9 cellular contexts compared by ENCODE assay signal in the genomic region with DNA sequence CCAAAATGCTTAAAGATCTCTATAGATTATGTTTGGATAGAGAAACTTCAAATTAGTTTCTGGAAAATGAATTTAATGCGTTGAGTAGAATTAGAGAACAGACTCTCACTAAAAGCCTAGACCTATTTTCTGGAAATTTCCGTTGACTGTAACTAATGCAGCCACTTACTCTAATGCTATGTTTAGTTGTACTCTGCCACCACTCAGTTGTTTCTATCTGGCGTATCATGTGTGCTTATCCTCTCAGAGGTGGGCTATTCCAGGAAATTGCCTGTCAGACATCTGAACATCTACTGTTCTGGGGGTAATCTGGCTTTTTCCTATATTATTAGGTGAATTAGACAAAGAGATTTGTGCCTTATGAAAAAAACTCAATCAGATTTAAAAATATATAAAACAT.
"Had no signal": no experiment of that assay in that cellular context is flagged by ENCODE, and none has a peak within 500 bp of the region (broad histone marks: within the 10 kb centered on the region; RNA-seq: fewer than 3 reads in every experiment).

No MANE protein-coding gene starts in this region.

- H3K4me2 ChIP-seq: GM23338 had no signal

- H3K27ac ChIP-seq: GM23248 had no signal

- H3K9ac ChIP-seq: GM23248 had no signal

- H2AFZ ChIP-seq: GM23248 had no signal

- ATAC-seq: HCT116 had no signal

- H3K9me3 ChIP-seq: HAP-1 had no signal

- H3K36me3 ChIP-seq: HAP-1 had no signal

- H3K4me3 ChIP-seq: GM23248, GM23338, HAP-1 had no signal

- H3K4me1 ChIP-seq: HAP-1 had no signal

- DNase-seq: GM23248, GOT3, H7, H9, HCEC 1CT, HFFc6 had no signal
